ENCODE assay signal across 17 cellular contexts in the genomic region with DNA sequence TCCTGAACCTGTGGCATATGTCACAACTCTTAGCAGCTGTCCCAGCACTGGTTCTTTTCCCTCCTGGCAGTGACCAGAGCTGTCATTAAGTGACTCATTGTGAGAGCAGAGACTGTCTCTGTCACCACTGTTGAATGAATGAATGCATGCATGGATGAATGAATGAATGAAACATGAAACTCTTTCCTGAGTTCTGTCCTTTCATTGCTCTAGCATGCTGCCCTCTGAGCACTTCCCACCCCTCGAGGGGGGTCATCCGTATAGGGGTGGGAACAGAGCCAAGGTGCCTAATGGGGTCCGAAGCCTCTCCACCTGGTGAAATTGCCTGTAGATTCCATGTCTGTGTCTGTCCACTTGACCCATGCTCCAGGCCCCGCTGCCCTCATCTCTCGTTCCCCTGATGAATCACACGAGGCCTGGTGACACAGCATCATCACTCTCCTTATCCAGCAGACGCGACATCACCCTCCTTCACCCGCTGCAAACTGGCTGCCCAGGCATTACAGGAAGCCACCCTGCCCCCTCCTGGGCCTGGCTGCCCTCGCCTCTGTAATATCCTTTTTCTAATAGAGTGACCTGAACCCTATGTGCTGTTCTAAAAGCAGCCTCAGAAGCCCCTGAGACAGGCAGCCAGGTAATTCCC.
DNase-seq lines count a peak whose midpoint lies in the region; ATAC-seq, FAIRE-seq and TF ChIP-seq lines count a peak whose summit lies in the region.
"Had no signal": no experiment of that assay in that cellular context is flagged by ENCODE, and none has a peak within 500 bp of the region (broad histone marks: within the 10 kb centered on the region; RNA-seq: fewer than 3 reads in every experiment).

No MANE protein-coding gene starts in this region.

- peaks cover 0 to 4% (median 0%) of the 10 kb centered on the region in 3 donors for H3K4me1 Mint-ChIP-seq in CD8-positive, alpha-beta memory T cell

- H3K27ac Mint-ChIP-seq in CD8-positive, alpha-beta memory T cell, result no peak overlapping the region
- H3K27ac Mint-ChIP-seq: memory B cell had no signal

- H3K27ac ChIP-seq in CD8-positive, alpha-beta memory T cell (ENCODE audit: low read depth, low read length), result no peak overlapping the region
- H3K27ac ChIP-seq: KMS-11, parathyroid adenoma had no signal

- no peak overlapping the region for H3K4me3 ChIP-seq in CD8-positive, alpha-beta memory T cell (ENCODE audit: low read length)

- no peaks in the 10 kb centered on the region for H3K27me3 ChIP-seq in CD8-positive, alpha-beta memory T cell (ENCODE audit: insufficient read depth, low read length, poor library complexity, severe bottlenecking)

- no peaks in the 10 kb centered on the region for H3K9me3 Mint-ChIP-seq in CD8-positive, alpha-beta memory T cell
- H3K9me3 Mint-ChIP-seq: memory B cell had no signal

- FAIRE-seq in H54 (lab: Jason Lieb, UNC), result no peak
- FAIRE-seq: GM12891 had no signal

- DNase-seq in COLO668 (lab: John Stamatoyannopoulos, UW; ENCODE audit: unreplicated experiment) (peak; percentile 39), H54 (ENCODE audit: insufficient read length, low spot score) (peak; percentile 6), UCSD-AML1 (lab: John Stamatoyannopoulos, UW; ENCODE audit: unreplicated experiment) (peak; percentile 33), kidney tubule cell (ENCODE audit: low spot score) (peak; percentile 88), epidermal melanocyte (ENCODE audit: insufficient read length, low spot score) (no peak), DMS114 treated with DMSO at 0.1 percent for 48 hours (lab: John Stamatoyannopoulos, UW; ENCODE audit: unreplicated experiment) (no peak)
- DNase-seq in CD8-positive, alpha-beta memory T cell, result no peak
- DNase-seq: activated CD8-positive, alpha-beta memory T cell treated with anti-CD3 and anti-CD28 coated beads, Interleukin-2, amount 50 U/mL, for 48 hours; amniotic stem cell; effector memory CD4-positive, alpha-beta T cell; NCI-H1930; stimulated activated naive CD8-positive, alpha-beta T cell treated with anti-CD3 and anti-CD28 coated beads, Interleukin-15, Interleukin-2, amounts not matched to agents 100 U/mL and 50 U/mL, for 24 hours had no signal

- ATAC-seq in GM21786 (IDR thresholded peaks at IDR 0.05; ENCODE audit: unreplicated experiment), result no peak
- ATAC-seq: stimulated activated naive CD8-positive, alpha-beta T cell treated with anti-CD3 and anti-CD28 coated beads, Interleukin-15, Interleukin-2, amounts not matched to agents 100 U/mL and 50 U/mL, for 24 hours had no signal

- H3K27me3 Mint-ChIP-seq in CD8-positive, alpha-beta memory T cell, result peaks cover 4 to 37% of the 10 kb centered on the region in 2 donors

- no peak overlapping the region for H3K4me3 Mint-ChIP-seq in CD8-positive, alpha-beta memory T cell
- H3K4me3 Mint-ChIP-seq: memory B cell had no signal

- H3K36me3 Mint-ChIP-seq in CD8-positive, alpha-beta memory T cell, result no peaks in the 10 kb centered on the region
- H3K36me3 Mint-ChIP-seq: memory B cell had no signal

- CTCF ChIA-PET in CD8-positive, alpha-beta memory T cell (lab: Charles Lee), result no interaction called here

- TF ChIP-seq POLR2A in H54 (IDR thresholded peaks at IDR 0.05; ENCODE audit: low read depth, low read length), result no peak

- H3K4me1 ChIP-seq in CD8-positive, alpha-beta memory T cell (ENCODE audit: insufficient read depth, low read length), result no peaks in the 10 kb centered on the region
- H3K4me1 ChIP-seq: parathyroid adenoma had no signal

- H3K36me3 ChIP-seq in CD8-positive, alpha-beta memory T cell (ENCODE audit: insufficient read depth, low read length), result no peaks in the 10 kb centered on the region

- POLR2A ChIA-PET in CD8-positive, alpha-beta memory T cell (lab: Charles Lee), result no interaction called here

- H3K9me3 ChIP-seq in CD8-positive, alpha-beta memory T cell (ENCODE audit: low read length), result no peaks in the 10 kb centered on the region

Comparison
In these comparisons a context has a peak if more than half of its experiments do, and no peak if none do; other contexts are left out.
1. DNase-seq: peak in COLO668 (single experiment), H54 (single experiment), UCSD-AML1 (single experiment) and kidney tubule cell (single experiment); none in CD8-positive, alpha-beta memory T cell (0 of 5), epidermal melanocyte (single experiment) and DMS114 treated with DMSO at 0.1 percent for 48 hours (single experiment).